1 cellular context compared by ENCODE assay signal in genomic region chr6:116101298-116101718, GRCh38.
TF ChIP-seq lines count a peak whose summit lies in the region.

No MANE protein-coding gene starts in this region.

TF ChIP-seq in GM12878, 131 proteins besides CTCF, POLR2A, EP300 and RAD21:
- TF ChIP-seq MLLT1 (IDR thresholded peaks at IDR 0.05) (peak; percentile 28; the same call in 1 of the 2 replicates), DPF2 (IDR thresholded peaks at IDR 0.05) (no peak), STAT3 (IDR thresholded peaks at IDR 0.05; ENCODE audit: low read depth, low read length) (no peak), SKIL (IDR thresholded peaks at IDR 0.05; ENCODE audit: low read depth, poor library complexity, severe bottlenecking) (peak; percentile 14), EGR1 (IDR thresholded peaks at IDR 0.05; ENCODE audit: borderline replicate concordance in 1 of 2, low read depth in 2 of 2, low read length in 2 of 2) (no peak), HDAC6 (IDR thresholded peaks at IDR 0.05; ENCODE audit: unreplicated experiment) (no peak), NBN (IDR thresholded peaks at IDR 0.05) (0 out of 2 replicates have a peak, but pooled peaks have one; percentile 5), SIN3A (IDR thresholded peaks at IDR 0.05; ENCODE audit: low read depth, low read length) (0 out of 2 replicates have a peak, but pooled peaks have one; percentile 60), TCF7 (IDR thresholded peaks at IDR 0.05; ENCODE audit: borderline replicate concordance) (no peak; the same call in 1 of the 2 replicates), HCFC1 (IDR thresholded peaks at IDR 0.05; ENCODE audit: low read length) (no peak), CBX5 (IDR thresholded peaks at IDR 0.05; ENCODE audit: low read depth) (peak; percentile 3; the same call in 1 of the 2 replicates), MYB (IDR thresholded peaks at IDR 0.05; ENCODE audit: borderline replicate concordance, low read depth, low read length) (no peak), NFXL1 (IDR thresholded peaks at IDR 0.05; ENCODE audit: borderline replicate concordance) (no peak), JUND (IDR thresholded peaks at IDR 0.05; ENCODE audit: low read depth, low read length) (no peak)
- TF ChIP-seq, protein P1, sequence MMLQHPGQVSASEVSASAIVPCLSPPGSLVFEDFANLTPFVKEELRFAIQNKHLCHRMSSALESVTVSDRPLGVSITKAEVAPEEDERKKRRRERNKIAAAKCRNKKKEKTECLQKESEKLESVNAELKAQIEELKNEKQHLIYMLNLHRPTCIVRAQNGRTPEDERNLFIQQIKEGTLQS (IDR thresholded peaks at IDR 0.05; ENCODE audit: borderline replicate concordance, extremely low read depth, low read depth, low read length): no peak
TF ChIP-seq in GM12878: peak in this region for 5.
